19 cellular contexts compared by ENCODE assay signal in the genomic region with DNA sequence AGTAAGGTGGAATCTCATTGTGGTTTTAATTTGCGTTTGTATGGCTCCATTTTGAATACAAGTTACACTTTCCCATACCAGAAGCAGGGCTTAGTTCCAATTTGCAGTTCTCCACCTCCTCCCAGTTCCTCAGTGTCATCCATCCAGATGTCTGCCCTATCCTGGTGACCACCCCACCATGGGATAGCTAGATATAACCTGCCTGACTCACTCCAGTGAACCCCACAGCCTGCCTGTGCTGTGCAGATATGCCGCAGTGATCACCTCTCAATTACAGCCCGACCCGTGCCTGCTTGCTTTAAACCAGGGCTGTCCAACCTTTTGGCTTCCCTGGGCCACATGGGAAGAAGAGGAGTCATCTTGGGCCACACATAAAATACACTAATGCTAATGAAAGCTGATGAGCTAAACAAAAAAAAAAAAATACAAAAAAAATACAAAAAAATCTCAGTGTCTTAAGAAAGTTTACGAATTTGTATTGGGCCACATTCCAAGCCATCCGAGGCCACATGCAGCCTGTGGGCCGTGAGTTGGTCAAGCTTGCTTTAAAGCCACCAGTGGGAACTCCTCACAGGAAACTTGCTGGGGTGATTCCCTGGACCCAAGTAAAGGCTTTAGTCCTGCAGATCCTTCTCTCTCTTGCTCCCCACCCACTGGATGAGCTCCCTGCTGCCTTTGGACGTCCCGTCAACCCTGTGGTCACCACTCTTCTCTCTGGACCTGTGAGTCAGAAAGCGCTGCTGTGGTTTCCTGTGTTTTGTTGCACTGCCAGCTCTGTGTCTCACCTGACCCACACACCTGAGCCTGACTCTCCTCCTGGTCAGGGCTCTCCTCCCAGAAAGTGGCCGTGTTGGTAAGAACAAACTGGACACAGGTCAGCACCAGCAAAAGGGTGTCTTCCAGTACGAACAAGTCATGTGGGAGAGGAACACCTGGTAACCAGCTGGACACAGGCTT.
A peak's percentile ranks its signal among the peaks of the same experiment; 100 is the strongest.
DNase-seq lines count a peak whose midpoint lies in the region; ATAC-seq, FAIRE-seq and TF ChIP-seq lines count a peak whose summit lies in the region.
"Had no signal": no experiment of that assay in that cellular context is flagged by ENCODE, and none has a peak within 500 bp of the region (broad histone marks: within the 10 kb centered on the region; RNA-seq: fewer than 3 reads in every experiment).

No MANE protein-coding gene starts in this region.

- ATAC-seq in IMR-90 (ENCODE audit: low read depth) (no peak), HepG2 (peak; percentile 66)
- no peak for ATAC-seq in activated CD8-positive, alpha-beta T cell treated with anti-CD3 and anti-CD28 coated beads, Interleukin-2, amount 10 ng/mL, durations not matched to agents 7 days and 5 days
- ATAC-seq: naive thymus-derived CD4-positive, alpha-beta T cell had no signal

- POLR2A ChIA-PET in IMR-90 (lab: Charles Lee; ENCODE audit: unreplicated experiment) (no interaction called here), HepG2 (lab: Yijun Ruan, JAX) (no interaction called here)
- POLR2A ChIA-PET in activated CD8-positive, alpha-beta T cell treated with anti-CD3 and anti-CD28 coated beads, Interleukin-2, amount 10 ng/mL, durations not matched to agents 7 days and 5 days (lab: Charles Lee) = no interaction called here

- H4K91ac ChIP-seq in IMR-90 (ENCODE audit: insufficient read depth, low read depth, low read length) = no peak overlapping the region

- H3K4me1 ChIP-seq in IMR-90 (ENCODE audit: control insufficient read depth, insufficient read depth, low read length) = no peaks in the 10 kb centered on the region
- H3K4me1 ChIP-seq in HepG2 (ENCODE audit: insufficient read depth, low read length) = peaks cover 14% of the 10 kb centered on the region; the same call in 1 of the 2 replicates
- H3K4me1 ChIP-seq in adrenal gland (replicated peaks in 1 of 2) = no peaks in the 10 kb centered on the region
- no peaks in the 10 kb centered on the region for H3K4me1 ChIP-seq in right atrium auricular region
- H3K4me1 ChIP-seq: prostate gland, transverse colon had no signal

- no peaks in the 10 kb centered on the region for H4K20me1 ChIP-seq in IMR-90 (ENCODE audit: insufficient read depth, low read length)
- H4K20me1 ChIP-seq in HepG2 (ENCODE audit: insufficient read depth, low read length) = no peaks in the 10 kb centered on the region

- no peak overlapping the region for H3K14ac ChIP-seq in IMR-90 (replicated peaks; ENCODE audit: low read depth, low read length)

- H3K27ac Mint-ChIP-seq in activated CD8-positive, alpha-beta T cell treated with anti-CD3 and anti-CD28 coated beads, Interleukin-2, amount 10 ng/mL, durations not matched to agents 7 days and 5 days = no peak overlapping the region
- H3K27ac Mint-ChIP-seq: activated naive CD4-positive, alpha-beta T cell treated with anti-CD3 and anti-CD28 coated beads, Interleukin-2, amount 50 U/mL, for 24 hours; IgD-negative memory B cell; naive thymus-derived CD4-positive, alpha-beta T cell had no signal

- H3K27me3 ChIP-seq in IMR-90 (ENCODE audit: control insufficient read depth, insufficient read depth, low read length) (no peaks in the 10 kb centered on the region), HepG2 (ENCODE audit: control insufficient read depth in 1 of 2, insufficient read depth in 2 of 2, low read length in 2 of 2) (0 out of 5 replicates have a peak, but pooled peaks cover 0 to 4% of the 10 kb centered on the region in 2 experiments), adrenal gland (no peaks in the 10 kb centered on the region), right atrium auricular region (no peaks in the 10 kb centered on the region)
- H3K27me3 ChIP-seq: cardiac muscle cell, dorsolateral prefrontal cortex, transverse colon had no signal

- TF ChIP-seq CTCF in IMR-90 (conservative IDR thresholded peaks at IDR 0.05; ENCODE audit: low read depth, low read length) (no peak), HepG2 (CRISPR knock-in tag; IDR thresholded peaks at IDR 0.05) (no peak), adrenal gland (IDR thresholded peaks at IDR 0.05) (no peak), right atrium auricular region (IDR thresholded peaks at IDR 0.05) (no peak)

- H4K5ac ChIP-seq in IMR-90 (ENCODE audit: low read depth, low read length) = no peak overlapping the region

- H3K36me3 Mint-ChIP-seq in activated CD8-positive, alpha-beta T cell treated with anti-CD3 and anti-CD28 coated beads, Interleukin-2, amount 10 ng/mL, durations not matched to agents 7 days and 5 days (ENCODE audit: low read depth) = peaks cover 2% of the 10 kb centered on the region
- H3K36me3 Mint-ChIP-seq: IgD-negative memory B cell had no signal

- no peak overlapping the region for H3K23ac ChIP-seq in IMR-90 (ENCODE audit: low read depth, low read length)

- H2BK5ac ChIP-seq in IMR-90 (ENCODE audit: low read depth, low read length, poor library complexity, severe bottlenecking) = no peak overlapping the region

- in situ Hi-C loops in IMR-90 (cut with MboI; ENCODE audit: low sequenced_read_pairs) (no loop called here), HepG2 (cut with HindIII; ENCODE audit: extremely low pct_ligation_motif_present, low pct_unique_long_range_greater_than_20kb) (no loop called here)

- H3K36me3 ChIP-seq in IMR-90 (ENCODE audit: control insufficient read depth, insufficient read depth, low read length) (no peaks in the 10 kb centered on the region), HepG2 (replicated peaks in 1 of 2; ENCODE audit: control insufficient read depth in 1 of 2, insufficient read depth in 2 of 2, low read length in 2 of 2) (no peaks in the 10 kb centered on the region), adrenal gland (replicated peaks in 1 of 2) (no peaks in the 10 kb centered on the region), right atrium auricular region (no peaks in the 10 kb centered on the region)
- H3K36me3 ChIP-seq: cardiac muscle cell, prostate gland, transverse colon had no signal

- H3K4me1 Mint-ChIP-seq in activated CD8-positive, alpha-beta T cell treated with anti-CD3 and anti-CD28 coated beads, Interleukin-2, amount 10 ng/mL, durations not matched to agents 7 days and 5 days (ENCODE audit: low read depth) = no peaks in the 10 kb centered on the region

- H2AK5ac ChIP-seq in IMR-90 (ENCODE audit: low read depth, low read length) = no peak overlapping the region

- CTCF ChIA-PET in IMR-90 (lab: Yijun Ruan, JAX) (no interaction called here), HepG2 (lab: Yijun Ruan, JAX; ENCODE audit: low intra/inter-chr PET ratio, low total read pairs) (no interaction called here)
- CTCF ChIA-PET in activated CD8-positive, alpha-beta T cell treated with anti-CD3 and anti-CD28 coated beads, Interleukin-2, amount 10 ng/mL, durations not matched to agents 7 days and 5 days (lab: Charles Lee) = interaction anchor here (0.9 to 1.2 kb wide), 2 partner anchors 180 to 240 kb away, joined by 3 read pairs; no protein-coding TSS in a partner anchor

- no peaks in the 10 kb centered on the region for H3K9me1 ChIP-seq in IMR-90 (ENCODE audit: insufficient read depth, low read length)

- H3K18ac ChIP-seq in IMR-90 (ENCODE audit: low read depth, low read length) = no peak overlapping the region

- TF ChIP-seq RAD21 in IMR-90 (IDR thresholded peaks at IDR 0.05; ENCODE audit: low read length) (no peak), HepG2 (CRISPR knock-in tag; IDR thresholded peaks at IDR 0.05) (no peak)

- H3K27ac ChIP-seq in IMR-90 (ENCODE audit: insufficient read depth, low read length) = no peak overlapping the region
- no peak overlapping the region for H3K27ac ChIP-seq in HepG2 (ENCODE audit: extremely low read length, insufficient read depth, low read length)
- no peak overlapping the region for H3K27ac ChIP-seq in adrenal gland
- H3K27ac ChIP-seq in right atrium auricular region = no peak overlapping the region
- H3K27ac ChIP-seq: cardiac muscle cell, dorsolateral prefrontal cortex, prostate gland, transverse colon had no signal

- H3K4me3 ChIP-seq in IMR-90 (ENCODE audit: insufficient read depth, low read depth, low read length) = no peak overlapping the region
- no peak overlapping the region for H3K4me3 ChIP-seq in HepG2 (replicated peaks in 1 of 3; ENCODE audit: insufficient read depth in 1 of 3, low read depth in 2 of 3, low read length in 3 of 3)
- H3K4me3 ChIP-seq in adrenal gland = no peak overlapping the region
- H3K4me3 ChIP-seq in right atrium auricular region = no peak overlapping the region
- H3K4me3 ChIP-seq: cardiac muscle cell, dorsolateral prefrontal cortex, prostate gland, transverse colon had no signal

- no peak for FAIRE-seq in HepG2 (lab: Jason Lieb, UNC)

- H2AK9ac ChIP-seq in IMR-90 (replicated peaks; ENCODE audit: low read depth, low read length, poor library complexity) = peak overlapping the region; percentile 72

- no peak overlapping the region for H3K4me3 Mint-ChIP-seq in activated CD8-positive, alpha-beta T cell treated with anti-CD3 and anti-CD28 coated beads, Interleukin-2, amount 10 ng/mL, durations not matched to agents 7 days and 5 days
- H3K4me3 Mint-ChIP-seq: activated naive CD4-positive, alpha-beta T cell treated with anti-CD3 and anti-CD28 coated beads, Interleukin-2, amount 50 U/mL, for 24 hours; IgD-negative memory B cell had no signal

- H3K27me3 Mint-ChIP-seq in activated CD8-positive, alpha-beta T cell treated with anti-CD3 and anti-CD28 coated beads, Interleukin-2, amount 10 ng/mL, durations not matched to agents 7 days and 5 days (ENCODE audit: low read depth) = no peaks in the 10 kb centered on the region
- H3K27me3 Mint-ChIP-seq: activated naive CD4-positive, alpha-beta T cell treated with anti-CD3 and anti-CD28 coated beads, Interleukin-2, amount 50 U/mL, for 24 hours; IgD-negative memory B cell; naive thymus-derived CD4-positive, alpha-beta T cell had no signal

- H3K9ac ChIP-seq in IMR-90 (ENCODE audit: low read depth, low read length) (no peak overlapping the region), HepG2 (ENCODE audit: insufficient read depth, low read depth, low read length) (no peak overlapping the region)

- no peaks in the 10 kb centered on the region for H3K79me2 ChIP-seq in HepG2 (ENCODE audit: insufficient read depth, low read length)

- no peak overlapping the region for H4K8ac ChIP-seq in IMR-90 (ENCODE audit: low read depth in 2 of 2, low read length in 2 of 2)

- no peak overlapping the region for H3K56ac ChIP-seq in IMR-90 (ENCODE audit: extremely low read depth, insufficient read depth, low read length)

- peak; percentile 14 for DNase-seq in Daoy (ENCODE audit: low read depth)
- DNase-seq in IMR-90 = no peak
- DNase-seq in activated CD8-positive, alpha-beta T cell treated with anti-CD3 and anti-CD28 coated beads, Interleukin-2, amount 10 ng/mL, durations not matched to agents 7 days and 5 days = peak; percentile 26
- DNase-seq in HepG2 (ENCODE audit: low spot score) = no peak
- no peak for DNase-seq in adrenal gland
- no peak for DNase-seq in NCI-H748 (lab: John Stamatoyannopoulos, UW; ENCODE audit: unreplicated experiment)
- DNase-seq in NCI-H128 (lab: John Stamatoyannopoulos, UW; ENCODE audit: unreplicated experiment) = no peak
- DNase-seq in right atrium auricular region (ENCODE audit: low spot score) = no peak
- DNase-seq: dorsolateral prefrontal cortex; NCI-H1048; NCI-H774; RPMI8226; stimulated activated CD4-positive, alpha-beta T cell treated with anti-CD3 and anti-CD28 coated beads, Interleukin-12 subunit alpha, Interleukin-12 subunit beta, amount 100 ng/mL, for 4 hours; transverse colon had no signal

- WGBS in IMR-90 (ENCODE audit: extremely low coverage in 2 of 2, insufficient read length in 1 of 2), 2 experiments = 87% methylated on average over 5 of the region's 12 CpGs; no CpG with 5 or more reads in 1 of the 2 experiments
- WGBS in HepG2 (ENCODE audit: low lambda C conversion rate) = 53% methylated on average over 12 of the region's 12 CpGs
- WGBS in adrenal gland, 4 donors = 89 to 92% (median 91%) methylated on average over 10 to 12 of the region's 12 CpGs

- intact Hi-C loops in IMR-90 (cut with micrococcal nuclease) (no loop called here), HepG2 (cut with micrococcal nuclease; ENCODE audit: unreplicated experiment) (no loop called here), adrenal gland (cut with DNase I) (loop anchor here in 1 of 2 donors (10.0 kb wide), 1 partner anchor 103 kb away; no protein-coding TSS in a partner anchor)

- no peak overlapping the region for H2BK20ac ChIP-seq in IMR-90 (ENCODE audit: low read depth, low read length)

- peaks cover 5% of the 10 kb centered on the region for H3K9me3 Mint-ChIP-seq in activated CD8-positive, alpha-beta T cell treated with anti-CD3 and anti-CD28 coated beads, Interleukin-2, amount 10 ng/mL, durations not matched to agents 7 days and 5 days (ENCODE audit: insufficient read depth)

- TF ChIP-seq POLR2A in IMR-90 (IDR thresholded peaks at IDR 0.05; ENCODE audit: low read depth, low read length) = no peak
- TF ChIP-seq POLR2A in HepG2 (IDR thresholded peaks at IDR 0.05; ENCODE audit: insufficient read depth in 1 of 2, low read depth in 2 of 2, low read length in 2 of 2) = no peak
- no peak for TF ChIP-seq POLR2A in adrenal gland (IDR thresholded peaks at IDR 0.05)

- H3K79me1 ChIP-seq in IMR-90 (ENCODE audit: low read depth in 1 of 2, low read length in 2 of 2) = no peaks in the 10 kb centered on the region

- H3K4me2 ChIP-seq in IMR-90 (ENCODE audit: low read depth, low read length) (no peak overlapping the region), HepG2 (ENCODE audit: low read depth, low read length) (peak overlapping the region; percentile 3; the same call in 1 of the 2 replicates)

- no peak overlapping the region for H2BK15ac ChIP-seq in IMR-90 (ENCODE audit: low read depth, low read length)

- H2AFZ ChIP-seq in IMR-90 (replicated peaks; ENCODE audit: low read length, poor library complexity) (peak overlapping the region; percentile 41), HepG2 (ENCODE audit: low read length) (peak overlapping the region; percentile 66)

- H3K4ac ChIP-seq in IMR-90 (ENCODE audit: low read depth, low read length) = no peak overlapping the region

- dilution Hi-C loops in IMR-90 (cut with HindIII; ENCODE audit: low sequenced_read_pairs, unreplicated experiment) = no loop called here

- no TSS peak for BruUV-seq in IMR-90 (replicated peaks; lab: Mats Ljungman, UMichigan)
- BruUV-seq in HepG2 (replicated peaks; lab: Mats Ljungman, UMichigan) = no TSS peak

- no peak for TF ChIP-seq EP300 in HepG2 (IDR thresholded peaks at IDR 0.05; ENCODE audit: low read depth in 2 of 2, low read length in 2 of 2)
- TF ChIP-seq EP300 in HepG2 (CRISPR knock-in tag; IDR thresholded peaks at IDR 0.05; ENCODE audit: borderline replicate concordance) = no peak

- H3K9me3 ChIP-seq in IMR-90 (ENCODE audit: control insufficient read depth, insufficient read depth, low read length) (no peaks in the 10 kb centered on the region), HepG2 (ENCODE audit: low read length) (peaks cover 14% of the 10 kb centered on the region; the same call in 1 of the 2 replicates), adrenal gland (replicated peaks in 1 of 3) (no peaks in the 10 kb centered on the region), right atrium auricular region (peaks cover 0 to 4% of the 10 kb centered on the region in 2 donors)
- H3K9me3 ChIP-seq: prostate gland had no signal

- H2BK120ac ChIP-seq in IMR-90 (ENCODE audit: low read depth, low read length) = no peak overlapping the region

Comparison
In these comparisons a context has a peak if more than half of its experiments do, and no peak if none do; other contexts are left out.
1. DNase-seq: peak in Daoy (single experiment) and activated CD8-positive, alpha-beta T cell treated with anti-CD3 and anti-CD28 coated beads, Interleukin-2, amount 10 ng/mL, durations not matched to agents 7 days and 5 days (single experiment); none in IMR-90 (single experiment), HepG2 (single experiment), adrenal gland (0 of 7), NCI-H748 (single experiment), NCI-H128 (single experiment) and right atrium auricular region (single experiment).